In the genomic region with DNA sequence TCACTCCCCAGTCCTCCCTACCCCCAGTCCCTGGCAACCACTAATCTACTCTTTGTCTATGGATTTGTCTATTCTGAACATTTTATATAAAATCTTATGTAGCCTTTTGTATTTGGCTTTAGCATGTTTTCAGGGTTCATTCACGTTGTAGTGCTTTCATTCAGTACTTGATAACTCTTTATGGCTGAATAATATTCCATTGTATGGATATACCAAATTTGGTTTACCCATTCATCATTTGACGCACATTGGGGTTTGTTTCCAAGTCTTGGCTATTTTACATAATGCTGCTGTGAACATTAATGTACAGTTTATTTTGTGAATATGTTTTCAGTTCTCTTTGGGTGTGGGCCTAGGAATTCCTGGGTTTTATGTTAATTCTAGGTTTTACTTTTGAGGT, we compare ENCODE assay signal across 2 cellular contexts.
TF ChIP-seq lines count a peak whose summit lies in the region.

No MANE protein-coding gene starts in this region.

TF ChIP-seq in HCT116, 20 proteins besides CTCF, POLR2A, EP300 and RAD21:
- TF ChIP-seq YY1 (IDR thresholded peaks at IDR 0.05; ENCODE audit: extremely low read depth, insufficient replicate concordance, low read depth, low read length), result no peak
- TF ChIP-seq, protein P1, sequence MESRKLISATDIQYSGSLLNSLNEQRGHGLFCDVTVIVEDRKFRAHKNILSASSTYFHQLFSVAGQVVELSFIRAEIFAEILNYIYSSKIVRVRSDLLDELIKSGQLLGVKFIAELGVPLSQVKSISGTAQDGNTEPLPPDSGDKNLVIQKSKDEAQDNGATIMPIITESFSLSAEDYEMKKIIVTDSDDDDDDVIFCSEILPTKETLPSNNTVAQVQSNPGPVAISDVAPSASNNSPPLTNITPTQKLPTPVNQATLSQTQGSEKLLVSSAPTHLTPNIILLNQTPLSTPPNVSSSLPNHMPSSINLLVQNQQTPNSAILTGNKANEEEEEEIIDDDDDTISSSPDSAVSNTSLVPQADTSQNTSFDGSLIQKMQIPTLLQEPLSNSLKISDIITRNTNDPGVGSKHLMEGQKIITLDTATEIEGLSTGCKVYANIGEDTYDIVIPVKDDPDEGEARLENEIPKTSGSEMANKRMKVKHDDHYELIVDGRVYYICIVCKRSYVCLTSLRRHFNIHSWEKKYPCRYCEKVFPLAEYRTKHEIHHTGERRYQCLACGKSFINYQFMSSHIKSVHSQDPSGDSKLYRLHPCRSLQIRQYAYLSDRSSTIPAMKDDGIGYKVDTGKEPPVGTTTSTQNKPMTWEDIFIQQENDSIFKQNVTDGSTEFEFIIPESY (IDR thresholded peaks at IDR 0.05; ENCODE audit: extremely low read depth, insufficient replicate concordance, low read length), result no peak
- TF ChIP-seq EZH2 (IDR thresholded peaks at IDR 0.05), result no peak
- no peak for TF ChIP-seq EGR1 (IDR thresholded peaks at IDR 0.05; ENCODE audit: low read depth)
- TF ChIP-seq JUND (IDR thresholded peaks at IDR 0.05), result no peak
- TF ChIP-seq, protein P2, sequence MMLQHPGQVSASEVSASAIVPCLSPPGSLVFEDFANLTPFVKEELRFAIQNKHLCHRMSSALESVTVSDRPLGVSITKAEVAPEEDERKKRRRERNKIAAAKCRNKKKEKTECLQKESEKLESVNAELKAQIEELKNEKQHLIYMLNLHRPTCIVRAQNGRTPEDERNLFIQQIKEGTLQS (IDR thresholded peaks at IDR 0.05), result no peak
- no peak for TF ChIP-seq SIN3A (IDR thresholded peaks at IDR 0.05; ENCODE audit: low read depth)
- TF ChIP-seq CEBPB (IDR thresholded peaks at IDR 0.05; ENCODE audit: low read depth), result no peak
- TF ChIP-seq ZFX (IDR thresholded peaks at IDR 0.05), result no peak
- TF ChIP-seq POLR2AphosphoS5 (IDR thresholded peaks at IDR 0.05; ENCODE audit: low read depth, low read length), result no peak
- TF ChIP-seq EZH2phosphoT487 (IDR thresholded peaks at IDR 0.05; ENCODE audit: borderline replicate concordance), result no peak
- TF ChIP-seq CBX3 (IDR thresholded peaks at IDR 0.05; ENCODE audit: low read depth), result no peak
- TF ChIP-seq, protein P3, sequence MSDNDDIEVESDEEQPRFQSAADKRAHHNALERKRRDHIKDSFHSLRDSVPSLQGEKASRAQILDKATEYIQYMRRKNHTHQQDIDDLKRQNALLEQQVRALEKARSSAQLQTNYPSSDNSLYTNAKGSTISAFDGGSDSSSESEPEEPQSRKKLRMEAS (IDR thresholded peaks at IDR 0.05), result no peak
- TF ChIP-seq, protein P4, sequence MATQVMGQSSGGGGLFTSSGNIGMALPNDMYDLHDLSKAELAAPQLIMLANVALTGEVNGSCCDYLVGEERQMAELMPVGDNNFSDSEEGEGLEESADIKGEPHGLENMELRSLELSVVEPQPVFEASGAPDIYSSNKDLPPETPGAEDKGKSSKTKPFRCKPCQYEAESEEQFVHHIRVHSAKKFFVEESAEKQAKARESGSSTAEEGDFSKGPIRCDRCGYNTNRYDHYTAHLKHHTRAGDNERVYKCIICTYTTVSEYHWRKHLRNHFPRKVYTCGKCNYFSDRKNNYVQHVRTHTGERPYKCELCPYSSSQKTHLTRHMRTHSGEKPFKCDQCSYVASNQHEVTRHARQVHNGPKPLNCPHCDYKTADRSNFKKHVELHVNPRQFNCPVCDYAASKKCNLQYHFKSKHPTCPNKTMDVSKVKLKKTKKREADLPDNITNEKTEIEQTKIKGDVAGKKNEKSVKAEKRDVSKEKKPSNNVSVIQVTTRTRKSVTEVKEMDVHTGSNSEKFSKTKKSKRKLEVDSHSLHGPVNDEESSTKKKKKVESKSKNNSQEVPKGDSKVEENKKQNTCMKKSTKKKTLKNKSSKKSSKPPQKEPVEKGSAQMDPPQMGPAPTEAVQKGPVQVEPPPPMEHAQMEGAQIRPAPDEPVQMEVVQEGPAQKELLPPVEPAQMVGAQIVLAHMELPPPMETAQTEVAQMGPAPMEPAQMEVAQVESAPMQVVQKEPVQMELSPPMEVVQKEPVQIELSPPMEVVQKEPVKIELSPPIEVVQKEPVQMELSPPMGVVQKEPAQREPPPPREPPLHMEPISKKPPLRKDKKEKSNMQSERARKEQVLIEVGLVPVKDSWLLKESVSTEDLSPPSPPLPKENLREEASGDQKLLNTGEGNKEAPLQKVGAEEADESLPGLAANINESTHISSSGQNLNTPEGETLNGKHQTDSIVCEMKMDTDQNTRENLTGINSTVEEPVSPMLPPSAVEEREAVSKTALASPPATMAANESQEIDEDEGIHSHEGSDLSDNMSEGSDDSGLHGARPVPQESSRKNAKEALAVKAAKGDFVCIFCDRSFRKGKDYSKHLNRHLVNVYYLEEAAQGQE (IDR thresholded peaks at IDR 0.05; ENCODE audit: low read depth), result no peak
- no peak for TF ChIP-seq SP1 (IDR thresholded peaks at IDR 0.05; ENCODE audit: low read depth)

TF ChIP-seq in WTC11, 78 proteins besides CTCF, POLR2A, EP300 and RAD21:
- no peak for TF ChIP-seq ATF1 (CRISPR knock-in tag; IDR thresholded peaks at IDR 0.05)
- TF ChIP-seq NFATC4 (CRISPR knock-in tag; IDR thresholded peaks at IDR 0.05), result no peak
- TF ChIP-seq, protein P5, sequence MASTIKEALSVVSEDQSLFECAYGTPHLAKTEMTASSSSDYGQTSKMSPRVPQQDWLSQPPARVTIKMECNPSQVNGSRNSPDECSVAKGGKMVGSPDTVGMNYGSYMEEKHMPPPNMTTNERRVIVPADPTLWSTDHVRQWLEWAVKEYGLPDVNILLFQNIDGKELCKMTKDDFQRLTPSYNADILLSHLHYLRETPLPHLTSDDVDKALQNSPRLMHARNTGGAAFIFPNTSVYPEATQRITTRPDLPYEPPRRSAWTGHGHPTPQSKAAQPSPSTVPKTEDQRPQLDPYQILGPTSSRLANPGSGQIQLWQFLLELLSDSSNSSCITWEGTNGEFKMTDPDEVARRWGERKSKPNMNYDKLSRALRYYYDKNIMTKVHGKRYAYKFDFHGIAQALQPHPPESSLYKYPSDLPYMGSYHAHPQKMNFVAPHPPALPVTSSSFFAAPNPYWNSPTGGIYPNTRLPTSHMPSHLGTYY (CRISPR knock-in tag; IDR thresholded peaks at IDR 0.05), result no peak
- TF ChIP-seq, protein P6, sequence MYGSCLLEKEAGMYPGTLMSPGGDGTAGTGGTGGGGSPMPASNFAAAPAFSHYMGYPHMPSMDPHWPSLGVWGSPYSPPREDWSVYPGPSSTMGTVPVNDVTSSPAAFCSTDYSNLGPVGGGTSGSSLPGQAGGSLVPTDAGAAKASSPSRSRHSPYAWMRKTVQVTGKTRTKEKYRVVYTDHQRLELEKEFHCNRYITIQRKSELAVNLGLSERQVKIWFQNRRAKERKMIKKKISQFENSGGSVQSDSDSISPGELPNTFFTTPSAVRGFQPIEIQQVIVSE (CRISPR knock-in tag; IDR thresholded peaks at IDR 0.05; ENCODE audit: borderline replicate concordance), result no peak
